In genomic region chr3:184880616-184881015, GRCh38 we compare ENCODE assay signal across 19 cellular contexts.
"Had no signal": no experiment of that assay in that cellular context is flagged by ENCODE, and none has a peak within 500 bp of the region (broad histone marks: within the 10 kb centered on the region; RNA-seq: fewer than 3 reads in every experiment).

No MANE protein-coding gene starts in this region.

- H3K9me3 ChIP-seq: adrenal gland, left ventricle myocardium inferior, ovary, prostate gland, right atrium auricular region, thoracic aorta, uterus had no signal

- H3K27ac ChIP-seq: adrenal gland, left ventricle myocardium inferior, ovary, prostate gland, right atrium auricular region, thoracic aorta, uterus had no signal

- H3K36me3 ChIP-seq: adrenal gland, ovary, prostate gland, uterus had no signal

- H3K4me3 ChIP-seq: adrenal gland, left ventricle myocardium inferior, ovary, prostate gland, right atrium auricular region, thoracic aorta, uterus had no signal

- H3K27me3 ChIP-seq: adrenal gland, ovary, right atrium auricular region, uterus had no signal

- DNase-seq: activated CD4-positive, alpha-beta T cell treated with anti-CD3 and anti-CD28 coated beads for 4 hours; activated CD4-positive, alpha-beta T cell treated with anti-CD3 and anti-CD28 coated beads, Interleukin-2, amount 50 U/mL, for 4 hours; activated CD4-positive, CD25-positive, alpha-beta regulatory T cell; activated CD8-positive, alpha-beta memory T cell treated with anti-CD3 and anti-CD28 coated beads for 24 hours; activated effector memory CD4-positive, alpha-beta T cell treated with Interleukin-2 at 50 U/mL for 16 hours; activated naive CD4-positive, alpha-beta T cell treated with Interleukin-2 at 50 U/mL for 16 hours; activated naive CD8-positive, alpha-beta T cell treated with anti-CD3 and anti-CD28 coated beads for 36 hours; adrenal gland; aorta; central memory CD4-positive, alpha-beta T cell; left ventricle myocardium inferior; naive B cell; ovary; stimulated activated CD4-positive, alpha-beta T cell treated with anti-CD3 and anti-CD28 coated beads, Interleukin-2, amount 100 ng/mL, for 48 hours; trophoblast cell; uterus had no signal

- H3K4me1 ChIP-seq: adrenal gland, left ventricle myocardium inferior, prostate gland, right atrium auricular region, uterus had no signal
